ENCODE assay signal across 18 cellular contexts in genomic region chr2:214607051-214607450, GRCh38.
DNase-seq lines count a peak whose midpoint lies in the region; ATAC-seq and TF ChIP-seq lines count a peak whose summit lies in the region.
"Had no signal": no experiment of that assay in that cellular context is flagged by ENCODE, and none has a peak within 500 bp of the region (broad histone marks: within the 10 kb centered on the region; RNA-seq: fewer than 3 reads in every experiment).

No MANE protein-coding gene starts in this region.

- H3K56ac ChIP-seq in IMR-90 (ENCODE audit: extremely low read depth, insufficient read depth, low read length) = no peak overlapping the region

- H3K4me2 ChIP-seq in mammary epithelial cell (ENCODE audit: insufficient read depth, low read depth, low read length) (no peak overlapping the region), IMR-90 (ENCODE audit: low read depth, low read length) (peak overlapping the region; percentile 16; the same call in 1 of the 2 replicates), neuronal stem cell (ENCODE audit: insufficient read depth, low read length, poor library complexity, severe bottlenecking) (no peak overlapping the region)
- H3K4me2 ChIP-seq: BLaER1 had no signal

- H4K8ac ChIP-seq in IMR-90 (ENCODE audit: low read depth in 2 of 2, low read length in 2 of 2) = no peak overlapping the region
- no peak overlapping the region for H4K8ac ChIP-seq in neuronal stem cell (ENCODE audit: low read depth, low read length)

- H3K4ac ChIP-seq in IMR-90 (ENCODE audit: low read depth, low read length) = 0 out of 2 replicates have a peak overlapping the region, but pooled peaks have one; percentile 23
- H3K4ac ChIP-seq in neuronal stem cell (ENCODE audit: low read length) = no peak overlapping the region

- no peak overlapping the region for H2AK9ac ChIP-seq in IMR-90 (replicated peaks; ENCODE audit: low read depth, low read length, poor library complexity)

- H3K9me3 Mint-ChIP-seq in activated CD4-positive, alpha-beta memory T cell treated with anti-CD3 and anti-CD28 coated beads for 36 hours = no peaks in the 10 kb centered on the region

- WGBS in mammary epithelial cell (ENCODE audit: low coverage, missing lambda C conversion rate) = 28% methylated on average over 4 of the region's 4 CpGs
- 100% methylated on average over 2 of the region's 4 CpGs; no CpG with 5 or more reads in 1 of the 2 experiments for WGBS in IMR-90 (ENCODE audit: extremely low coverage in 2 of 2, insufficient read length in 1 of 2), 2 experiments
- WGBS in neuronal stem cell (ENCODE audit: extremely low coverage in 2 of 2, insufficient read length in 2 of 2, insufficient replicate concordance in 1 of 2), 2 donors = no CpG with 5 or more reads among the region's 4 CpGs

- no peak overlapping the region for H2BK12ac ChIP-seq in neuronal stem cell (ENCODE audit: low read length)

- dilution Hi-C loops in mammary epithelial cell (cut with HindIII; ENCODE audit: low sequenced_read_pairs) (no loop called here), IMR-90 (cut with HindIII; ENCODE audit: low sequenced_read_pairs, unreplicated experiment) (no loop called here)

- H3K27ac ChIP-seq in mammary epithelial cell (ENCODE audit: insufficient read depth, low read depth, low read length) (no peak overlapping the region), breast epithelium (no peak overlapping the region), IMR-90 (ENCODE audit: insufficient read depth, low read length) (no peak overlapping the region), neuronal stem cell (replicated peaks; ENCODE audit: low read length) (no peak overlapping the region), upper lobe of right lung (no peak overlapping the region)
- H3K27ac ChIP-seq: BLaER1, GM23248, HL-60 had no signal

- H3K27me3 ChIP-seq in mammary epithelial cell (ENCODE audit: insufficient read depth, low read length) (no peaks in the 10 kb centered on the region), breast epithelium (no peaks in the 10 kb centered on the region), IMR-90 (ENCODE audit: control insufficient read depth, insufficient read depth, low read length) (no peaks in the 10 kb centered on the region), neuronal stem cell (ENCODE audit: control insufficient read depth in 3 of 3, insufficient read depth in 3 of 3, low read depth in 1 of 3, low read length in 3 of 3) (no peaks in the 10 kb centered on the region), upper lobe of right lung (no peaks in the 10 kb centered on the region)
- H3K27me3 ChIP-seq: BLaER1 had no signal

- H3K18ac ChIP-seq in IMR-90 (ENCODE audit: low read depth, low read length) = peak overlapping the region; percentile 40; the same call in 1 of the 2 replicates
- H3K18ac ChIP-seq in neuronal stem cell (ENCODE audit: low read length) = no peak overlapping the region

- POLR2A ChIA-PET in IMR-90 (lab: Charles Lee; ENCODE audit: unreplicated experiment) = no interaction called here
- POLR2A ChIA-PET in activated CD4-positive, alpha-beta memory T cell treated with anti-CD3 and anti-CD28 coated beads for 36 hours (lab: Charles Lee) = no interaction called here

- H4K5ac ChIP-seq in IMR-90 (ENCODE audit: low read depth, low read length) = peak overlapping the region; percentile 45; the same call in 1 of the 2 replicates

- no peaks in the 10 kb centered on the region for H3K36me3 ChIP-seq in mammary epithelial cell (ENCODE audit: insufficient read depth, low read length)
- H3K36me3 ChIP-seq in breast epithelium = no peaks in the 10 kb centered on the region
- no peaks in the 10 kb centered on the region for H3K36me3 ChIP-seq in IMR-90 (ENCODE audit: control insufficient read depth, insufficient read depth, low read length)
- H3K36me3 ChIP-seq in neuronal stem cell (replicated peaks in 1 of 2; ENCODE audit: control insufficient read depth in 2 of 2, insufficient read depth in 2 of 2, low read length in 2 of 2) = no peaks in the 10 kb centered on the region
- no peaks in the 10 kb centered on the region for H3K36me3 ChIP-seq in upper lobe of right lung
- H3K36me3 ChIP-seq: BLaER1, HAP-1 had no signal

- ATAC-seq in IMR-90 (ENCODE audit: low read depth) (no peak), upper lobe of right lung (no peak)

- no peak for TF ChIP-seq CTCF in mammary epithelial cell (conservative IDR thresholded peaks at IDR 0.05 in 1 of 2, IDR thresholded peaks at IDR 0.05 in 1 of 2; ENCODE audit: extremely low read depth in 1 of 2, insufficient read depth in 1 of 2, low read depth in 1 of 2, low read length in 2 of 2)
- TF ChIP-seq CTCF in breast epithelium (IDR thresholded peaks at IDR 0.05) = no peak
- TF ChIP-seq CTCF in IMR-90 (conservative IDR thresholded peaks at IDR 0.05; ENCODE audit: low read depth, low read length) = no peak
- TF ChIP-seq CTCF in choroid plexus epithelial cell (conservative IDR thresholded peaks at IDR 0.05; ENCODE audit: low read depth, low read length) = no peak
- no peak for TF ChIP-seq CTCF in upper lobe of right lung (IDR thresholded peaks at IDR 0.05)

- intact Hi-C loops in mammary epithelial cell (cut with micrococcal nuclease) (no loop called here), breast epithelium (cut with DNase I; ENCODE audit: low total_unique reads) (no loop called here), IMR-90 (cut with micrococcal nuclease) (no loop called here), upper lobe of right lung (cut with DNase I) (no loop called here)
- intact Hi-C loops in activated CD4-positive, alpha-beta memory T cell treated with anti-CD3 and anti-CD28 coated beads for 36 hours (cut with micrococcal nuclease) = no loop called here

- DNase-seq in mammary epithelial cell (peak; percentile 6), breast epithelium (ENCODE audit: low spot score in 2 of 2) (no peak), IMR-90 (peak; percentile 13), choroid plexus epithelial cell (ENCODE audit: low read depth) (peak; percentile 1), neuronal stem cell (ENCODE audit: low spot score) (no peak), COLO668 (lab: John Stamatoyannopoulos, UW; ENCODE audit: unreplicated experiment) (no peak), upper lobe of right lung (no peak)
- no peak for DNase-seq in activated CD4-positive, alpha-beta memory T cell treated with anti-CD3 and anti-CD28 coated beads for 36 hours
- DNase-seq: 8988T; Calu3; CD4-positive, alpha-beta memory T cell; DMS79 treated with DMSO at 0.1 percent for 48 hours; GM23248 had no signal

- H3K27ac Mint-ChIP-seq in activated CD4-positive, alpha-beta memory T cell treated with anti-CD3 and anti-CD28 coated beads for 36 hours = no peak overlapping the region
- H3K27ac Mint-ChIP-seq: CD14-positive monocyte; CD4-positive, alpha-beta memory T cell; IgD-negative memory B cell had no signal

- H3K23ac ChIP-seq in IMR-90 (ENCODE audit: low read depth, low read length) = no peak overlapping the region
- H3K23ac ChIP-seq in neuronal stem cell (ENCODE audit: low read depth, low read length, poor library complexity) = no peak overlapping the region

- H2BK120ac ChIP-seq in IMR-90 (ENCODE audit: low read depth, low read length) = peak overlapping the region; percentile 49
- no peak overlapping the region for H2BK120ac ChIP-seq in neuronal stem cell (ENCODE audit: low read depth, low read length)

- peak overlapping the region; percentile 63; the same call in 1 of the 2 replicates for H2BK20ac ChIP-seq in IMR-90 (ENCODE audit: low read depth, low read length)

- no peaks in the 10 kb centered on the region for H3K79me2 ChIP-seq in mammary epithelial cell (ENCODE audit: insufficient read depth, low read length)

- peaks cover 2% of the 10 kb centered on the region for H3K27me3 Mint-ChIP-seq in activated CD4-positive, alpha-beta memory T cell treated with anti-CD3 and anti-CD28 coated beads for 36 hours
- H3K27me3 Mint-ChIP-seq: CD4-positive, alpha-beta memory T cell; IgD-negative memory B cell had no signal

- H3K4me3 ChIP-seq in mammary epithelial cell (replicated peaks in 1 of 3; ENCODE audit: insufficient read depth in 1 of 3, low read depth in 2 of 3, low read length in 3 of 3) (no peak overlapping the region), breast epithelium (no peak overlapping the region), IMR-90 (ENCODE audit: insufficient read depth, low read depth, low read length) (no peak overlapping the region), choroid plexus epithelial cell (ENCODE audit: low read depth, low read length) (no peak overlapping the region), neuronal stem cell (ENCODE audit: low read length in 2 of 2) (no peak overlapping the region), upper lobe of right lung (no peak overlapping the region)
- H3K4me3 ChIP-seq: BLaER1, GM23248, HAP-1 had no signal

- no peaks in the 10 kb centered on the region for H3K36me3 Mint-ChIP-seq in activated CD4-positive, alpha-beta memory T cell treated with anti-CD3 and anti-CD28 coated beads for 36 hours
- H3K36me3 Mint-ChIP-seq: CD14-positive monocyte; CD4-positive, alpha-beta memory T cell; IgD-negative memory B cell had no signal

- H2BK15ac ChIP-seq in IMR-90 (ENCODE audit: low read depth, low read length) (0 out of 3 replicates have a peak overlapping the region, but pooled peaks have one; percentile 52), neuronal stem cell (ENCODE audit: low read length) (no peak overlapping the region)

- H2AFZ ChIP-seq in mammary epithelial cell (ENCODE audit: low read depth, low read length) = no peak overlapping the region
- no peak overlapping the region for H2AFZ ChIP-seq in IMR-90 (replicated peaks; ENCODE audit: low read length, poor library complexity)
- H2AFZ ChIP-seq in neuronal stem cell (ENCODE audit: low read length) = peak overlapping the region; percentile 3
- H2AFZ ChIP-seq: GM23248 had no signal

- in situ Hi-C loops in mammary epithelial cell (cut with MboI; ENCODE audit: low sequenced_read_pairs in 2 of 2) = no loop called here
- in situ Hi-C loops in IMR-90 (cut with MboI; ENCODE audit: low sequenced_read_pairs) = no loop called here

- TF ChIP-seq POLR2A in breast epithelium (IDR thresholded peaks at IDR 0.05) (no peak), IMR-90 (IDR thresholded peaks at IDR 0.05; ENCODE audit: low read depth, low read length) (no peak)

- no peaks in the 10 kb centered on the region for H4K20me1 ChIP-seq in mammary epithelial cell (ENCODE audit: insufficient read depth, low read length)
- H4K20me1 ChIP-seq in IMR-90 (ENCODE audit: insufficient read depth, low read length) = no peaks in the 10 kb centered on the region
- H4K20me1 ChIP-seq: BLaER1 had no signal

- H2BK5ac ChIP-seq in IMR-90 (ENCODE audit: low read depth, low read length, poor library complexity, severe bottlenecking) (no peak overlapping the region), neuronal stem cell (ENCODE audit: low read length) (no peak overlapping the region)

- no peak overlapping the region for H4K91ac ChIP-seq in IMR-90 (ENCODE audit: insufficient read depth, low read depth, low read length)
- no peak overlapping the region for H4K91ac ChIP-seq in neuronal stem cell (ENCODE audit: low read depth, low read length, poor library complexity)

- no peaks in the 10 kb centered on the region for H3K4me1 Mint-ChIP-seq in activated CD4-positive, alpha-beta memory T cell treated with anti-CD3 and anti-CD28 coated beads for 36 hours (ENCODE audit: low read depth)
- H3K4me1 Mint-ChIP-seq: CD14-positive monocyte; CD4-positive, alpha-beta memory T cell had no signal

- H3K14ac ChIP-seq in IMR-90 (replicated peaks; ENCODE audit: low read depth, low read length) (peak overlapping the region; percentile 58; the same call in 1 of the 2 replicates), neuronal stem cell (ENCODE audit: low read length) (no peak overlapping the region)

- CTCF ChIA-PET in mammary epithelial cell (lab: Charles Lee; ENCODE audit: low non-redundant PET) (no interaction called here), IMR-90 (lab: Yijun Ruan, JAX) (interaction anchor here (0.5 kb wide), 1 partner anchor 357 kb away, joined by 3 read pairs; no protein-coding TSS in a partner anchor)
- CTCF ChIA-PET in activated CD4-positive, alpha-beta memory T cell treated with anti-CD3 and anti-CD28 coated beads for 36 hours (lab: Charles Lee) = no interaction called here

- H2AK5ac ChIP-seq in IMR-90 (ENCODE audit: low read depth, low read length) (no peak overlapping the region), neuronal stem cell (ENCODE audit: low read depth, low read length) (no peak overlapping the region)

- H3K9ac ChIP-seq in mammary epithelial cell (ENCODE audit: insufficient read depth, low read length) (no peak overlapping the region), IMR-90 (ENCODE audit: low read depth, low read length) (no peak overlapping the region), neuronal stem cell (ENCODE audit: low read depth, low read length, poor library complexity) (no peak overlapping the region)
- H3K9ac ChIP-seq: BLaER1, GM23248 had no signal

- no peak for TF ChIP-seq RAD21 in IMR-90 (IDR thresholded peaks at IDR 0.05; ENCODE audit: low read length)

- no peaks in the 10 kb centered on the region for H3K4me1 ChIP-seq in mammary epithelial cell (ENCODE audit: insufficient read depth, low read length)
- H3K4me1 ChIP-seq in breast epithelium = no peaks in the 10 kb centered on the region
- H3K4me1 ChIP-seq in IMR-90 (ENCODE audit: control insufficient read depth, insufficient read depth, low read length) = peaks cover 6% of the 10 kb centered on the region; the same call in 1 of the 2 replicates
- H3K4me1 ChIP-seq in neuronal stem cell (ENCODE audit: control insufficient read depth in 2 of 2, insufficient read depth in 1 of 2, low read depth in 1 of 2, low read length in 2 of 2) = no peaks in the 10 kb centered on the region
- no peaks in the 10 kb centered on the region for H3K4me1 ChIP-seq in upper lobe of right lung
- H3K4me1 ChIP-seq: BLaER1, HAP-1 had no signal

- no peaks in the 10 kb centered on the region for H3K9me1 ChIP-seq in IMR-90 (ENCODE audit: insufficient read depth, low read length)

- no peaks in the 10 kb centered on the region for H3K9me3 ChIP-seq in mammary epithelial cell (replicated peaks; ENCODE audit: insufficient read depth, low read length)
- no peaks in the 10 kb centered on the region for H3K9me3 ChIP-seq in breast epithelium
- H3K9me3 ChIP-seq in IMR-90 (ENCODE audit: control insufficient read depth, insufficient read depth, low read length) = no peaks in the 10 kb centered on the region
- H3K9me3 ChIP-seq in neuronal stem cell (replicated peaks in 1 of 2; ENCODE audit: control insufficient read depth in 2 of 2, insufficient read depth in 1 of 2, low read depth in 1 of 2, low read length in 2 of 2) = no peaks in the 10 kb centered on the region
- no peaks in the 10 kb centered on the region for H3K9me3 ChIP-seq in upper lobe of right lung
- H3K9me3 ChIP-seq: BLaER1, HAP-1 had no signal

- H3K79me1 ChIP-seq in IMR-90 (ENCODE audit: low read depth in 1 of 2, low read length in 2 of 2) (no peaks in the 10 kb centered on the region), neuronal stem cell (ENCODE audit: low read depth, low read length) (no peaks in the 10 kb centered on the region)

- no peak overlapping the region for H3K4me3 Mint-ChIP-seq in activated CD4-positive, alpha-beta memory T cell treated with anti-CD3 and anti-CD28 coated beads for 36 hours
- H3K4me3 Mint-ChIP-seq: CD14-positive monocyte; CD4-positive, alpha-beta memory T cell; IgD-negative memory B cell had no signal

- BruUV-seq in mammary epithelial cell (replicated peaks; lab: Mats Ljungman, UMichigan) = no TSS peak
- no TSS peak for BruUV-seq in IMR-90 (replicated peaks; lab: Mats Ljungman, UMichigan)

Comparison
In these comparisons a context has a peak if more than half of its experiments do, and no peak if none do; other contexts are left out.
1. DNase-seq: peak in mammary epithelial cell (single experiment), IMR-90 (single experiment) and choroid plexus epithelial cell (single experiment); none in breast epithelium (0 of 2), neuronal stem cell (single experiment), COLO668 (single experiment), activated CD4-positive, alpha-beta memory T cell treated with anti-CD3 and anti-CD28 coated beads for 36 hours (single experiment) and upper lobe of right lung (single experiment).